In genomic region chr9:78691531-78691930, GRCh38 we compare ENCODE assay signal across 18 cellular contexts.
"Had no signal": no experiment of that assay in that cellular context is flagged by ENCODE, and none has a peak within 500 bp of the region (broad histone marks: within the 10 kb centered on the region; RNA-seq: fewer than 3 reads in every experiment).

No MANE protein-coding gene starts in this region.

- ATAC-seq: heart left ventricle; psoas muscle; right lobe of liver; stimulated activated effector memory CD8-positive, alpha-beta T cell treated with anti-CD3 and anti-CD28 coated beads, Interleukin-12 subunit alpha, Interleukin-12 subunit beta, amount 100 ng/mL, for 72 hours; stimulated activated naive CD8-positive, alpha-beta T cell treated with anti-CD3 and anti-CD28 coated beads, Interleukin-15, Interleukin-2, amounts not matched to agents 100 U/mL and 50 U/mL, for 24 hours had no signal

- H3K9ac ChIP-seq: parathyroid adenoma had no signal

- H3K4me3 ChIP-seq: heart left ventricle, psoas muscle, right lobe of liver, suprapubic skin, thyroid gland had no signal

- H3K9me3 ChIP-seq: heart left ventricle, psoas muscle, right lobe of liver, suprapubic skin, thyroid gland had no signal

- H3K36me3 Mint-ChIP-seq: stimulated activated effector memory CD8-positive, alpha-beta T cell treated with anti-CD3 and anti-CD28 coated beads, Interleukin-12 subunit alpha, Interleukin-12 subunit beta, amount 100 ng/mL, for 72 hours; type B pancreatic cell had no signal

- H3K4me1 ChIP-seq: heart left ventricle, parathyroid adenoma, psoas muscle, right lobe of liver, suprapubic skin, thyroid gland had no signal

- H3K79me2 ChIP-seq: parathyroid adenoma had no signal

- H3K4me1 Mint-ChIP-seq: nephron; stimulated activated effector memory CD8-positive, alpha-beta T cell treated with anti-CD3 and anti-CD28 coated beads, Interleukin-12 subunit alpha, Interleukin-12 subunit beta, amount 100 ng/mL, for 72 hours had no signal

- H3K4me3 Mint-ChIP-seq: dendritic cell treated with granulocyte-macrophage colony-stimulating factor and Interleukin-4, amounts not matched to agents 40 ng/mL and 50 ng/mL, for 4 days; naive B cell; nephron; stimulated activated effector memory CD8-positive, alpha-beta T cell treated with anti-CD3 and anti-CD28 coated beads, Interleukin-12 subunit alpha, Interleukin-12 subunit beta, amount 100 ng/mL, for 72 hours; type B pancreatic cell had no signal

- H3K27me3 ChIP-seq: heart left ventricle, right lobe of liver, suprapubic skin, thyroid gland had no signal

- H3K27ac ChIP-seq: heart left ventricle, parathyroid adenoma, psoas muscle, right lobe of liver, suprapubic skin, thyroid gland had no signal

- H2AFZ ChIP-seq: parathyroid adenoma had no signal

- H3K36me3 ChIP-seq: heart left ventricle, right lobe of liver, suprapubic skin, thyroid gland had no signal

- H3K27ac Mint-ChIP-seq: dendritic cell treated with granulocyte-macrophage colony-stimulating factor and Interleukin-4, amounts not matched to agents 40 ng/mL and 50 ng/mL, for 4 days; naive B cell; nephron; stimulated activated effector memory CD8-positive, alpha-beta T cell treated with anti-CD3 and anti-CD28 coated beads, Interleukin-12 subunit alpha, Interleukin-12 subunit beta, amount 100 ng/mL, for 72 hours; type B pancreatic cell had no signal

- DNase-seq: heart left ventricle; hippocampal formation; mesendoderm; naive B cell; occipital lobe; psoas muscle; retina; right lobe of liver; stimulated activated CD4-positive, alpha-beta T cell treated with anti-CD3 and anti-CD28 coated beads, Interleukin-4, amount 100 ng/mL, for 1 hour; stimulated activated CD8-positive, alpha-beta memory T cell treated with anti-CD3 and anti-CD28 coated beads, Interleukin-4, amount 100 ng/mL, for 48 hours; stimulated activated naive CD8-positive, alpha-beta T cell treated with anti-CD3 and anti-CD28 coated beads, Interleukin-15, Interleukin-2, amounts not matched to agents 100 U/mL and 50 U/mL, for 24 hours; thyroid gland had no signal

- H3K27me3 Mint-ChIP-seq: dendritic cell treated with granulocyte-macrophage colony-stimulating factor and Interleukin-4, amounts not matched to agents 40 ng/mL and 50 ng/mL, for 4 days had no signal

- H3K9me3 Mint-ChIP-seq: dendritic cell treated with granulocyte-macrophage colony-stimulating factor and Interleukin-4, amounts not matched to agents 40 ng/mL and 50 ng/mL, for 4 days; naive B cell; type B pancreatic cell had no signal
